In the genomic region with DNA sequence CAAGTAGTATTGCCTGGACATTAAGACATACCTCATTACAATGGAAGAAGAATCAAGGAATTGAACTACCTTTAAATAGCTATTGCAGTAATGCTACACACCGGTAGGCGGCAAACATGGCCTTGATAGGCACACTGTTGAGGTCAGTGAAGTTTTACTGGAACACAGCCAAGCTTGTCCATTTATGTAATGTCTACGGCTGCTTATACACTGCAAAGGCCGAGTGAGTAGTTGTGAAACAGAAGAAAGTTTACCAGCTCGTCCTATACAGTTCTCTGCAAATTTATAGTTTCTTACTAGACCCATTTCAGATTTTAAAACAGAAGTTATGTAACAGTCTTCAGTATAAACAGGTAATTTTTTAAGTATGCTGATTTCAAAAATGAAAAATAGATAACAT, we compare ENCODE assay signal across 8 cellular contexts. TPM values are rescaled to one million over a fixed set of nuclear protein-coding genes. Genes with fewer than 3 reads are reported as not detected.
DNase-seq lines count a peak whose midpoint lies in the region; ATAC-seq, FAIRE-seq and TF ChIP-seq lines count a peak whose summit lies in the region.

No MANE protein-coding gene starts in this region.

- H3K4me3 ChIP-seq in neutrophil (ENCODE audit: low read depth in 1 of 2, low read length in 1 of 2), result no peak overlapping the region

- TF ChIP-seq CTCF in VCaP (conservative IDR thresholded peaks at IDR 0.05), result peak; percentile 91
- peak; percentile 76 for TF ChIP-seq CTCF in neutrophil (IDR thresholded peaks at IDR 0.05)

- ATAC-seq in activated CD4-positive, CD25-positive, alpha-beta regulatory T cell treated with anti-CD3 and anti-CD28 coated beads, Interleukin-2, amount 50 U/mL, for 24 hours, result no peak
- no peak for ATAC-seq in GM18873 (IDR thresholded peaks at IDR 0.05; ENCODE audit: low FRiP score, unreplicated experiment)

- H3K27ac ChIP-seq in VCaP (0 out of 2 replicates have a peak overlapping the region, but pooled peaks have one; percentile 28), neutrophil (peak overlapping the region; percentile 54)

- TF ChIP-seq POLR2A in GM12892 (IDR thresholded peaks at IDR 0.05; ENCODE audit: low read depth, low read length), result no peak

- peak; percentile 86 for FAIRE-seq in GM12892 (lab: Jason Lieb, UNC)

- peak; percentile 89 for DNase-seq in A172 (ENCODE audit: low spot score)
- peak; percentile 19 for DNase-seq in GM12892 (ENCODE audit: insufficient read length)
- DNase-seq in MV-4-11 (lab: John Stamatoyannopoulos, UW), result peak; percentile 88
- peak; percentile 84 for DNase-seq in foreskin melanocyte

- H3K36me3 ChIP-seq in neutrophil, result peaks cover 99% of the 10 kb centered on the region

- peaks cover 0 to 6% of the 10 kb centered on the region in 2 experiments for H3K4me1 ChIP-seq in neutrophil (ENCODE audit: control insufficient read depth in 1 of 2, insufficient read depth in 1 of 2, low read depth in 1 of 2, low read length in 1 of 2)

- no peaks in the 10 kb centered on the region for H3K27me3 ChIP-seq in neutrophil

- H3K9me3 ChIP-seq in neutrophil, result no peaks in the 10 kb centered on the region

RNA-seq across cellular contexts. Expression of gene PPP4R1, which starts 38.8 kb away (rescaled TPM):
- total RNA-seq in A172 (2014; rRNA removed; shearing (Covaris generic)), result 107 and 125 TPM in 2 replicates
- 29.5 TPM for polyA plus RNA-seq in GM12892 (2012; ENCODE audit: missing spikeins)

Comparison
In these comparisons a context has a peak if more than half of its experiments do, and no peak if none do; other contexts are left out.
1. DNase-seq: peak in every context shown above with its lines; median percentile 89 in A172; 88 in MV-4-11; 84 in foreskin melanocyte; 19 in GM12892.